In the genomic region with DNA sequence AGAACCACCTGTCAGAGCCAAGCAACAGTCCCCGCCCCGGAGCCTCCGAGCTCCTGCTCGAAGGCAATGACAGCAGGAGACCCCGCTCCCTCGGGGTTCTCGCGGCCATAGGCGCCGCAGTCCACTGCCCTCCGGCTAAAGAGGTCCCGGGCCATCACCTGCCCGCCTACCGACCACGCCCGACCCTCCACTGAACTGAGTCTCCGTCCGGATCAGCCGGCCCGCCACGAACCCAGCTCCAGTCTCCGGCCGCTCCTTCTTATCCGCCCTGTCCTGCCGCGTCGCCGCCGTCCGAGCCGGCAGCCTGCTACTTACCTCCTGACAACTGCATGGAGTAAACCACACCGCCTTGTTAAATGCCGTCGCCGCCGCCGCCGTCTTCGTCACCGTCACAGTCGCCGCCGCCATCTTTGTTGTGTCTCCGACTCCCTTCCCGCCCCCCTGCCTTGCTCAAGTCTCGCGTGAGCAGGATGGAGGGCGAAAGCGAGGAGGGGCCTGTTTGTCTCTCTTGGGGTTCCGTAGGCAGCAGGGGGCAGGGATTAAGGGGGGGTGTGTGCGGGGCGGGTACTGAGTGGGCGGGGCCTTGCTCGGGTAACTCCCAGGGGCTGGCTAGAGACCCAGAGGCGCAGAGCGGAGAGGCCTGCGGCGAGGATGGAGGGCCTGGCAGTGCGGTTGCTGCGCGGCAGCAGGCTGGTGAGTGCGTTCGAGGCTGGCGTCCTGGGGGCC, we compare ENCODE assay signal across 1 cellular context.
TF ChIP-seq lines count a peak whose summit lies in the region.

TSS of gene ACADSB (plus strand) at position 628 of the 726 bp plus-strand sequence. CDS start at position 652, 24 bp downstream.
A gene with protein sequence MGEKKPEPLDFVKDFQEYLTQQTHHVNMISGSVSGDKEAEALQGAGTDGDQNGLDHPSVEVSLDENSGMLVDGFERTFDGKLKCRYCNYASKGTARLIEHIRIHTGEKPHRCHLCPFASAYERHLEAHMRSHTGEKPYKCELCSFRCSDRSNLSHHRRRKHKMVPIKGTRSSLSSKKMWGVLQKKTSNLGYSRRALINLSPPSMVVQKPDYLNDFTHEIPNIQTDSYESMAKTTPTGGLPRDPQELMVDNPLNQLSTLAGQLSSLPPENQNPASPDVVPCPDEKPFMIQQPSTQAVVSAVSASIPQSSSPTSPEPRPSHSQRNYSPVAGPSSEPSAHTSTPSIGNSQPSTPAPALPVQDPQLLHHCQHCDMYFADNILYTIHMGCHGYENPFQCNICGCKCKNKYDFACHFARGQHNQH (minus strand): TSS at position 417 of the 726 bp plus-strand sequence. CDS start 10,170 bp downstream, outside the sequence.

TF ChIP-seq in HepG2, 621 proteins besides CTCF, POLR2A, EP300 and RAD21 (continued from another document and continues in another):
- peak; percentile 13; the same call in 1 of the 2 replicates for TF ChIP-seq THRA (CRISPR knock-in tag; IDR thresholded peaks at IDR 0.05; ENCODE audit: borderline replicate concordance)
- TF ChIP-seq ZMYM4 (CRISPR knock-in tag; IDR thresholded peaks at IDR 0.05), result peak; percentile 92
- peak; percentile 43 for TF ChIP-seq ATF7-NPFF (CRISPR knock-in tag; IDR thresholded peaks at IDR 0.05; ENCODE audit: low read depth)
- peak; percentile 25; the same call in 1 of the 2 replicates for TF ChIP-seq FOXO1 (CRISPR knock-in tag; IDR thresholded peaks at IDR 0.05)
- TF ChIP-seq NFE2L1 (CRISPR knock-in tag; IDR thresholded peaks at IDR 0.05; ENCODE audit: borderline replicate concordance), result no peak
- TF ChIP-seq ARNT2 (CRISPR knock-in tag; IDR thresholded peaks at IDR 0.05; ENCODE audit: low read depth), result peak; percentile 96
- TF ChIP-seq ZBTB40 (IDR thresholded peaks at IDR 0.05), result no peak
- no peak for TF ChIP-seq ZBTB40 (CRISPR knock-in tag; IDR thresholded peaks at IDR 0.05)
- peak; percentile 76; the same call in 1 of the 2 replicates for TF ChIP-seq ZNF335 (CRISPR knock-in tag; IDR thresholded peaks at IDR 0.05)
- peak; percentile 61; the same call in 1 of the 2 replicates for TF ChIP-seq ZNF557 (CRISPR knock-in tag; IDR thresholded peaks at IDR 0.05)
- TF ChIP-seq RXRA (CRISPR knock-in tag; IDR thresholded peaks at IDR 0.05), result peak; percentile 9
- peak; percentile 58 for TF ChIP-seq CREM (IDR thresholded peaks at IDR 0.05)
- TF ChIP-seq CREM (CRISPR knock-in tag; IDR thresholded peaks at IDR 0.05), result no peak
- TF ChIP-seq ZNF792 (CRISPR knock-in tag; IDR thresholded peaks at IDR 0.05), result peak; percentile 64
- no peak for TF ChIP-seq SMARCE1 (IDR thresholded peaks at IDR 0.05; ENCODE audit: borderline replicate concordance)
- TF ChIP-seq HIVEP1 (CRISPR knock-in tag; IDR thresholded peaks at IDR 0.05), result 0 out of 2 replicates have a peak, but pooled peaks have one; percentile 13
- 0 out of 2 replicates have a peak, but pooled peaks have one; percentile 60 for TF ChIP-seq AKAP8 (CRISPR knock-in tag; IDR thresholded peaks at IDR 0.05)
- TF ChIP-seq ARID2 (CRISPR knock-in tag; IDR thresholded peaks at IDR 0.05; ENCODE audit: borderline replicate concordance), result 0 out of 2 replicates have a peak, but pooled peaks have one; percentile 21
- TF ChIP-seq ZSCAN22 (CRISPR knock-in tag; IDR thresholded peaks at IDR 0.05), result no peak
- no peak for TF ChIP-seq NONO (IDR thresholded peaks at IDR 0.05)
- peak; percentile 97 for TF ChIP-seq NONO (CRISPR knock-in tag; conservative IDR thresholded peaks at IDR 0.05)
- TF ChIP-seq KMT2A (CRISPR knock-in tag; IDR thresholded peaks at IDR 0.05), result peak; percentile 86
- TF ChIP-seq HDAC1 (CRISPR knock-in tag; IDR thresholded peaks at IDR 0.05), result peak; percentile 95
- peak; percentile 72; the same call in 1 of the 2 replicates for TF ChIP-seq ZNF816 (CRISPR knock-in tag; IDR thresholded peaks at IDR 0.05; ENCODE audit: borderline replicate concordance)
- TF ChIP-seq ZFP37 (CRISPR knock-in tag; IDR thresholded peaks at IDR 0.05; ENCODE audit: borderline replicate concordance), result 0 out of 2 replicates have a peak, but pooled peaks have one; percentile 54
- TF ChIP-seq ZNF432 (CRISPR knock-in tag; IDR thresholded peaks at IDR 0.05; ENCODE audit: borderline replicate concordance), result no peak
- peak; percentile 36 for TF ChIP-seq RBM39 (IDR thresholded peaks at IDR 0.05; ENCODE audit: low read depth, low read length, poor library complexity, severe bottlenecking)
- 0 out of 2 replicates have a peak, but pooled peaks have one; percentile 41 for TF ChIP-seq KDM5B (CRISPR knock-in tag; IDR thresholded peaks at IDR 0.05; ENCODE audit: borderline replicate concordance)
- no peak for TF ChIP-seq HNF4G (IDR thresholded peaks at IDR 0.05; ENCODE audit: borderline replicate concordance, low read depth, low read length)
- peak; percentile 15; the same call in 1 of the 2 replicates for TF ChIP-seq HNF4G (CRISPR knock-in tag; IDR thresholded peaks at IDR 0.05; ENCODE audit: borderline replicate concordance, low read depth)
- TF ChIP-seq ARNTL (CRISPR knock-in tag; IDR thresholded peaks at IDR 0.05), result peak; percentile 23; the same call in 1 of the 2 replicates
- 0 out of 2 replicates have a peak, but pooled peaks have one; percentile 15 for TF ChIP-seq ZNF703 (CRISPR knock-in tag; IDR thresholded peaks at IDR 0.05; ENCODE audit: borderline replicate concordance)
- TF ChIP-seq TMF1 (CRISPR knock-in tag; IDR thresholded peaks at IDR 0.05; ENCODE audit: low read depth), result peak; percentile 51; the same call in 1 of the 2 replicates
- TF ChIP-seq ZNF589 (CRISPR knock-in tag; conservative IDR thresholded peaks at IDR 0.05), result peak; percentile 94
- TF ChIP-seq, protein P1, sequence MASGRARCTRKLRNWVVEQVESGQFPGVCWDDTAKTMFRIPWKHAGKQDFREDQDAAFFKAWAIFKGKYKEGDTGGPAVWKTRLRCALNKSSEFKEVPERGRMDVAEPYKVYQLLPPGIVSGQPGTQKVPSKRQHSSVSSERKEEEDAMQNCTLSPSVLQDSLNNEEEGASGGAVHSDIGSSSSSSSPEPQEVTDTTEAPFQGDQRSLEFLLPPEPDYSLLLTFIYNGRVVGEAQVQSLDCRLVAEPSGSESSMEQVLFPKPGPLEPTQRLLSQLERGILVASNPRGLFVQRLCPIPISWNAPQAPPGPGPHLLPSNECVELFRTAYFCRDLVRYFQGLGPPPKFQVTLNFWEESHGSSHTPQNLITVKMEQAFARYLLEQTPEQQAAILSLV (CRISPR knock-in tag; IDR thresholded peaks at IDR 0.05; ENCODE audit: borderline replicate concordance), result peak; percentile 55; the same call in 1 of the 2 replicates
- peak; percentile 51 for TF ChIP-seq MED1 (CRISPR knock-in tag; IDR thresholded peaks at IDR 0.05)
- peak; percentile 71; the same call in 1 of the 2 replicates for TF ChIP-seq ZNF574 (CRISPR knock-in tag; IDR thresholded peaks at IDR 0.05)
- no peak for TF ChIP-seq RFXANK (CRISPR knock-in tag; IDR thresholded peaks at IDR 0.05)
- 0 out of 2 replicates have a peak, but pooled peaks have one; percentile 4 for TF ChIP-seq KDM4B (CRISPR knock-in tag; IDR thresholded peaks at IDR 0.05)
- TF ChIP-seq, protein P2, sequence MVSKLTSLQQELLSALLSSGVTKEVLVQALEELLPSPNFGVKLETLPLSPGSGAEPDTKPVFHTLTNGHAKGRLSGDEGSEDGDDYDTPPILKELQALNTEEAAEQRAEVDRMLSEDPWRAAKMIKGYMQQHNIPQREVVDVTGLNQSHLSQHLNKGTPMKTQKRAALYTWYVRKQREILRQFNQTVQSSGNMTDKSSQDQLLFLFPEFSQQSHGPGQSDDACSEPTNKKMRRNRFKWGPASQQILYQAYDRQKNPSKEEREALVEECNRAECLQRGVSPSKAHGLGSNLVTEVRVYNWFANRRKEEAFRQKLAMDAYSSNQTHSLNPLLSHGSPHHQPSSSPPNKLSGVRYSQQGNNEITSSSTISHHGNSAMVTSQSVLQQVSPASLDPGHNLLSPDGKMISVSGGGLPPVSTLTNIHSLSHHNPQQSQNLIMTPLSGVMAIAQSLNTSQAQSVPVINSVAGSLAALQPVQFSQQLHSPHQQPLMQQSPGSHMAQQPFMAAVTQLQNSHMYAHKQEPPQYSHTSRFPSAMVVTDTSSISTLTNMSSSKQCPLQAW (CRISPR knock-in tag; IDR thresholded peaks at IDR 0.05), result peak; percentile 94
- TF ChIP-seq ZNF34 (CRISPR knock-in tag; IDR thresholded peaks at IDR 0.05; ENCODE audit: borderline replicate concordance), result no peak
- peak; percentile 52; the same call in 1 of the 2 replicates for TF ChIP-seq SP2 (CRISPR knock-in tag; IDR thresholded peaks at IDR 0.05)
- no peak for TF ChIP-seq ZFP36L1 (CRISPR knock-in tag; IDR thresholded peaks at IDR 0.05)
- peak; percentile 92 for TF ChIP-seq YEATS2 (CRISPR knock-in tag; IDR thresholded peaks at IDR 0.05; ENCODE audit: borderline replicate concordance)
- peak; percentile 69; the same call in 1 of the 2 replicates for TF ChIP-seq MYC (CRISPR knock-in tag; IDR thresholded peaks at IDR 0.05; ENCODE audit: borderline replicate concordance)
